1 cellular context compared by ENCODE assay signal in genomic region chr13:76982051-76982450, GRCh38.
TF ChIP-seq lines count a peak whose summit lies in the region.

No MANE protein-coding gene starts in this region.

TF ChIP-seq in HepG2, 621 proteins besides CTCF, POLR2A, EP300 and RAD21 (continues in another document):
- TF ChIP-seq CENPX (CRISPR knock-in tag; IDR thresholded peaks at IDR 0.05) (no peak), SRF (IDR thresholded peaks at IDR 0.05; ENCODE audit: low read depth, low read length) (no peak), NFIB (CRISPR knock-in tag; IDR thresholded peaks at IDR 0.05; ENCODE audit: borderline replicate concordance) (no peak), ZNF670 (CRISPR knock-in tag; IDR thresholded peaks at IDR 0.05; ENCODE audit: borderline replicate concordance) (0 out of 2 replicates have a peak, but pooled peaks have one; percentile 34), TEAD2 (CRISPR knock-in tag; IDR thresholded peaks at IDR 0.05) (no peak), ZSCAN12 (CRISPR knock-in tag; IDR thresholded peaks at IDR 0.05) (no peak), ZNF788 (CRISPR knock-in tag; IDR thresholded peaks at IDR 0.05; ENCODE audit: borderline replicate concordance) (no peak), PPARG (CRISPR knock-in tag; conservative IDR thresholded peaks at IDR 0.05) (0 out of 2 replicates have a peak, but pooled peaks have one; percentile 57), MEF2D (CRISPR knock-in tag; IDR thresholded peaks at IDR 0.05) (0 out of 2 replicates have a peak, but pooled peaks have one; percentile 43), ARNT (IDR thresholded peaks at IDR 0.05) (no peak), FOXP1 (IDR thresholded peaks at IDR 0.05) (no peak), FOXP1 (CRISPR knock-in tag; IDR thresholded peaks at IDR 0.05) (peak; percentile 49; the same call in 1 of the 2 replicates), GABPA (IDR thresholded peaks at IDR 0.05; ENCODE audit: low read depth, low read length) (no peak), GABPA (CRISPR knock-in tag; IDR thresholded peaks at IDR 0.05; ENCODE audit: low read depth) (0 out of 2 replicates have a peak, but pooled peaks have one; percentile 9), ZNF446 (CRISPR knock-in tag; IDR thresholded peaks at IDR 0.05) (no peak), ISX (CRISPR knock-in tag; conservative IDR thresholded peaks at IDR 0.05) (no peak), MAFG (CRISPR knock-in tag; IDR thresholded peaks at IDR 0.05) (no peak), FOXC1 (CRISPR knock-in tag; IDR thresholded peaks at IDR 0.05; ENCODE audit: borderline replicate concordance) (no peak), ZNF350 (CRISPR knock-in tag; IDR thresholded peaks at IDR 0.05; ENCODE audit: borderline replicate concordance, low read depth) (no peak), PAXIP1 (CRISPR knock-in tag; conservative IDR thresholded peaks at IDR 0.05) (peak; percentile 66), ZNF605 (CRISPR knock-in tag; IDR thresholded peaks at IDR 0.05) (no peak), FOXO1 (CRISPR knock-in tag; IDR thresholded peaks at IDR 0.05) (peak; percentile 56; the same call in 1 of the 2 replicates), ZFP36L1 (CRISPR knock-in tag; IDR thresholded peaks at IDR 0.05) (no peak), RFX5 (IDR thresholded peaks at IDR 0.05; ENCODE audit: low read depth, low read length) (no peak), HDAC1 (CRISPR knock-in tag; IDR thresholded peaks at IDR 0.05) (peak; percentile 51), ELF3 (CRISPR knock-in tag; IDR thresholded peaks at IDR 0.05) (peak; percentile 58; the same call in 1 of the 2 replicates), HOXA9 (CRISPR knock-in tag; IDR thresholded peaks at IDR 0.05; ENCODE audit: borderline replicate concordance) (no peak), ZBTB21 (CRISPR knock-in tag; IDR thresholded peaks at IDR 0.05) (0 out of 2 replicates have a peak, but pooled peaks have one; percentile 25), HNF4A (CRISPR knock-in tag; IDR thresholded peaks at IDR 0.05) (peak; percentile 35; the same call in 1 of the 2 replicates), FOSL2 (CRISPR knock-in tag; IDR thresholded peaks at IDR 0.05) (0 out of 2 replicates have a peak, but pooled peaks have one; percentile 10), PRDM15 (CRISPR knock-in tag; IDR thresholded peaks at IDR 0.05) (no peak), ZNF232 (CRISPR knock-in tag; IDR thresholded peaks at IDR 0.05; ENCODE audit: borderline replicate concordance) (no peak), ZNF251 (CRISPR knock-in tag; IDR thresholded peaks at IDR 0.05) (no peak), SAP130 (CRISPR knock-in tag; IDR thresholded peaks at IDR 0.05; ENCODE audit: low read depth) (peak; percentile 78), GLMP (CRISPR knock-in tag; IDR thresholded peaks at IDR 0.05; ENCODE audit: borderline replicate concordance) (no peak), RARA (CRISPR knock-in tag; IDR thresholded peaks at IDR 0.05) (peak; percentile 45; the same call in 1 of the 2 replicates), MED1 (CRISPR knock-in tag; IDR thresholded peaks at IDR 0.05) (peak; percentile 51; the same call in 1 of the 2 replicates), NFKBIZ (CRISPR knock-in tag; IDR thresholded peaks at IDR 0.05) (no peak), ZNF296 (CRISPR knock-in tag; conservative IDR thresholded peaks at IDR 0.05) (no peak), NCOR1 (IDR thresholded peaks at IDR 0.05; ENCODE audit: borderline replicate concordance, low read length) (no peak), REL (CRISPR knock-in tag; conservative IDR thresholded peaks at IDR 0.05) (no peak), SMAD3 (CRISPR knock-in tag; IDR thresholded peaks at IDR 0.05) (no peak), FIP1L1 (IDR thresholded peaks at IDR 0.05; ENCODE audit: borderline replicate concordance, insufficient read depth, low read depth, low read length) (no peak), CREB1 (IDR thresholded peaks at IDR 0.05) (peak; percentile 45; the same call in 1 of the 2 replicates), CREB1 (CRISPR knock-in tag; IDR thresholded peaks at IDR 0.05) (no peak), ZNF33A (CRISPR knock-in tag; IDR thresholded peaks at IDR 0.05; ENCODE audit: borderline replicate concordance) (0 out of 2 replicates have a peak, but pooled peaks have one; percentile 48)
- TF ChIP-seq, protein P1, sequence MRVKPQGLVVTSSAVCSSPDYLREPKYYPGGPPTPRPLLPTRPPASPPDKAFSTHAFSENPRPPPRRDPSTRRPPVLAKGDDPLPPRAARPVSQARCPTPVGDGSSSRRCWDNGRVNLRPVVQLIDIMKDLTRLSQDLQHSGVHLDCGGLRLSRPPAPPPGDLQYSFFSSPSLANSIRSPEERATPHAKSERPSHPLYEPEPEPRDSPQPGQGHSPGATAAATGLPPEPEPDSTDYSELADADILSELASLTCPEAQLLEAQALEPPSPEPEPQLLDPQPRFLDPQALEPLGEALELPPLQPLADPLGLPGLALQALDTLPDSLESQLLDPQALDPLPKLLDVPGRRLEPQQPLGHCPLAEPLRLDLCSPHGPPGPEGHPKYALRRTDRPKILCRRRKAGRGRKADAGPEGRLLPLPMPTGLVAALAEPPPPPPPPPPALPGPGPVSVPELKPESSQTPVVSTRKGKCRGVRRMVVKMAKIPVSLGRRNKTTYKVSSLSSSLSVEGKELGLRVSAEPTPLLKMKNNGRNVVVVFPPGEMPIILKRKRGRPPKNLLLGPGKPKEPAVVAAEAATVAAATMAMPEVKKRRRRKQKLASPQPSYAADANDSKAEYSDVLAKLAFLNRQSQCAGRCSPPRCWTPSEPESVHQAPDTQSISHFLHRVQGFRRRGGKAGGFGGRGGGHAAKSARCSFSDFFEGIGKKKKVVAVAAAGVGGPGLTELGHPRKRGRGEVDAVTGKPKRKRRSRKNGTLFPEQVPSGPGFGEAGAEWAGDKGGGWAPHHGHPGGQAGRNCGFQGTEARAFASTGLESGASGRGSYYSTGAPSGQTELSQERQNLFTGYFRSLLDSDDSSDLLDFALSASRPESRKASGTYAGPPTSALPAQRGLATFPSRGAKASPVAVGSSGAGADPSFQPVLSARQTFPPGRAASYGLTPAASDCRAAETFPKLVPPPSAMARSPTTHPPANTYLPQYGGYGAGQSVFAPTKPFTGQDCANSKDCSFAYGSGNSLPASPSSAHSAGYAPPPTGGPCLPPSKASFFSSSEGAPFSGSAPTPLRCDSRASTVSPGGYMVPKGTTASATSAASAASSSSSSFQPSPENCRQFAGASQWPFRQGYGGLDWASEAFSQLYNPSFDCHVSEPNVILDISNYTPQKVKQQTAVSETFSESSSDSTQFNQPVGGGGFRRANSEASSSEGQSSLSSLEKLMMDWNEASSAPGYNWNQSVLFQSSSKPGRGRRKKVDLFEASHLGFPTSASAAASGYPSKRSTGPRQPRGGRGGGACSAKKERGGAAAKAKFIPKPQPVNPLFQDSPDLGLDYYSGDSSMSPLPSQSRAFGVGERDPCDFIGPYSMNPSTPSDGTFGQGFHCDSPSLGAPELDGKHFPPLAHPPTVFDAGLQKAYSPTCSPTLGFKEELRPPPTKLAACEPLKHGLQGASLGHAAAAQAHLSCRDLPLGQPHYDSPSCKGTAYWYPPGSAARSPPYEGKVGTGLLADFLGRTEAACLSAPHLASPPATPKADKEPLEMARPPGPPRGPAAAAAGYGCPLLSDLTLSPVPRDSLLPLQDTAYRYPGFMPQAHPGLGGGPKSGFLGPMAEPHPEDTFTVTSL (CRISPR knock-in tag; IDR thresholded peaks at IDR 0.05; ENCODE audit: borderline replicate concordance), result peak; percentile 53; the same call in 1 of the 2 replicates
- TF ChIP-seq, protein P2, sequence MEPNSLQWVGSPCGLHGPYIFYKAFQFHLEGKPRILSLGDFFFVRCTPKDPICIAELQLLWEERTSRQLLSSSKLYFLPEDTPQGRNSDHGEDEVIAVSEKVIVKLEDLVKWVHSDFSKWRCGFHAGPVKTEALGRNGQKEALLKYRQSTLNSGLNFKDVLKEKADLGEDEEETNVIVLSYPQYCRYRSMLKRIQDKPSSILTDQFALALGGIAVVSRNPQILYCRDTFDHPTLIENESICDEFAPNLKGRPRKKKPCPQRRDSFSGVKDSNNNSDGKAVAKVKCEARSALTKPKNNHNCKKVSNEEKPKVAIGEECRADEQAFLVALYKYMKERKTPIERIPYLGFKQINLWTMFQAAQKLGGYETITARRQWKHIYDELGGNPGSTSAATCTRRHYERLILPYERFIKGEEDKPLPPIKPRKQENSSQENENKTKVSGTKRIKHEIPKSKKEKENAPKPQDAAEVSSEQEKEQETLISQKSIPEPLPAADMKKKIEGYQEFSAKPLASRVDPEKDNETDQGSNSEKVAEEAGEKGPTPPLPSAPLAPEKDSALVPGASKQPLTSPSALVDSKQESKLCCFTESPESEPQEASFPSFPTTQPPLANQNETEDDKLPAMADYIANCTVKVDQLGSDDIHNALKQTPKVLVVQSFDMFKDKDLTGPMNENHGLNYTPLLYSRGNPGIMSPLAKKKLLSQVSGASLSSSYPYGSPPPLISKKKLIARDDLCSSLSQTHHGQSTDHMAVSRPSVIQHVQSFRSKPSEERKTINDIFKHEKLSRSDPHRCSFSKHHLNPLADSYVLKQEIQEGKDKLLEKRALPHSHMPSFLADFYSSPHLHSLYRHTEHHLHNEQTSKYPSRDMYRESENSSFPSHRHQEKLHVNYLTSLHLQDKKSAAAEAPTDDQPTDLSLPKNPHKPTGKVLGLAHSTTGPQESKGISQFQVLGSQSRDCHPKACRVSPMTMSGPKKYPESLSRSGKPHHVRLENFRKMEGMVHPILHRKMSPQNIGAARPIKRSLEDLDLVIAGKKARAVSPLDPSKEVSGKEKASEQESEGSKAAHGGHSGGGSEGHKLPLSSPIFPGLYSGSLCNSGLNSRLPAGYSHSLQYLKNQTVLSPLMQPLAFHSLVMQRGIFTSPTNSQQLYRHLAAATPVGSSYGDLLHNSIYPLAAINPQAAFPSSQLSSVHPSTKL (CRISPR knock-in tag; IDR thresholded peaks at IDR 0.05), result peak; percentile 50
- TF ChIP-seq, protein P3, sequence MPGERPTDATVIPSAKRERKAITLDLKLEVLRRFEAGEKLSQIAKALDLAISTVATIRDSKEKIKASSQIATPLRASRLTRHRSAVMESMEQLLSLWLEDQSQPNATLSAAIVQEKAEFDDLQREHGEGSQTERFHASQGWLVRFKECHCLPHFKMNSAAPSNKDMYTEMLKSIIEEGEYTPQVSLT (CRISPR knock-in tag; IDR thresholded peaks at IDR 0.05; ENCODE audit: borderline replicate concordance, low read depth), result no peak
- TF ChIP-seq, protein P4, sequence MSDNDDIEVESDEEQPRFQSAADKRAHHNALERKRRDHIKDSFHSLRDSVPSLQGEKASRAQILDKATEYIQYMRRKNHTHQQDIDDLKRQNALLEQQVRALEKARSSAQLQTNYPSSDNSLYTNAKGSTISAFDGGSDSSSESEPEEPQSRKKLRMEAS (IDR thresholded peaks at IDR 0.05), result peak; percentile 49; the same call in 1 of the 2 replicates
